In the genomic region with DNA sequence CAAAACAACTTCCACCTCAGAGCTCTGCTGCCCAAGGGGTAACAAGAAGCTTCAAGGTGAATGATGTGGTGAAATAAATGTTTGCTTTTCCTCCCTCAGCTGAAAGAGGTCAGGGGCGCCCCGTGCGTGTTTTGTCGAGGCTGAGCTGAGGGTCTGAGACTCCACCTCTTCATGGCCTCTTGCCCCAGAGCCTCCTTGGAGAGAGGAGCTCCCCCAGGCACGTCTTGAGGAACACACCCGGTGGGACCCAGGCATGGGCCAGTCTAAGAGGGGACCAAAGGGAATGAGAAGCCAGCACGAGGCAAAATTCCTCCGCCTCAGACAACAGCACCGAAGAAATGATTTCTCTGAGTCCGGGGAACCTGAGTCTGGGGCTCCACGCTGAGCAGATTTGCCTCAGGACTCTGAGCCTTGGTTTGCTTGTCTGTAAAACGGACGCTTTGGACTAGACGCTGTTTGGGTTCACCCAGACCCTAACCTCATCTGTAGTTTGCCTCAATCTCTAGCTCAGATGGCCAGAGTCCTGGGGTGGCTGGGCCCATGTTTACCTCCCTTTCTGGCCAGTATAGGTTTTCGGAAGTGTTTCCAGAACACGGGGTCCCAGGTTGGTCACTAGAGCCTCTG, we compare ENCODE assay signal across 23 cellular contexts.
"Had no signal": no experiment of that assay in that cellular context is flagged by ENCODE, and none has a peak within 500 bp of the region (broad histone marks: within the 10 kb centered on the region; RNA-seq: fewer than 3 reads in every experiment).

No MANE protein-coding gene starts in this region.

- H3K36me3 ChIP-seq: left ventricle myocardium inferior, ovary, suprapubic skin, tibial nerve had no signal

- H3K4me3 ChIP-seq: left ventricle myocardium inferior, ovary, suprapubic skin, tibial nerve had no signal

- DNase-seq: activated naive CD4-positive, alpha-beta T cell treated with anti-CD3 and anti-CD28 coated beads, Interleukin-2, amount 10 ng/mL, durations not matched to agents 7 days and 5 days; activated T-cell treated with anti-CD3 and anti-CD28 coated beads, Interleukin-2, amount 50 U/mL, for 1 hour; amygdala; effector memory CD8-positive, alpha-beta T cell; glutamatergic neuron; hippocampal formation; left ventricle myocardium inferior; mammary epithelial cell; midbrain; natural killer cell; ovary; stimulated activated CD4-positive, alpha-beta T cell treated with anti-CD3 and anti-CD28 coated beads, Interleukin-1b, Interleukin-23, amount 100 ng/mL, for 48 hours; T1000 had no signal

- H3K27me3 ChIP-seq: ovary, tibial nerve had no signal

- H3K4me1 ChIP-seq: left ventricle myocardium inferior, tibial nerve had no signal

- H3K27ac ChIP-seq: left ventricle myocardium inferior, ovary, suprapubic skin, tibial nerve had no signal

- FAIRE-seq: endothelial cell of umbilical vein, frontal cortex, urothelium cell line had no signal

- ATAC-seq: effector memory CD8-positive, alpha-beta T cell; esophagus mucosa; natural killer cell; right cardiac atrium; stimulated activated effector memory CD8-positive, alpha-beta T cell treated with anti-CD3 and anti-CD28 coated beads, Interleukin-12 subunit alpha, Interleukin-12 subunit beta, amount 100 ng/mL, for 72 hours; stimulated activated naive CD8-positive, alpha-beta T cell treated with anti-CD3 and anti-CD28 coated beads, Interleukin-15, amount 100 ng/mL, for 72 hours; WTC11 had no signal

- H3K9me3 ChIP-seq: ovary, suprapubic skin, tibial nerve had no signal
